Comparison of ENCODE assay signal across 32 cellular contexts in the genomic region with DNA sequence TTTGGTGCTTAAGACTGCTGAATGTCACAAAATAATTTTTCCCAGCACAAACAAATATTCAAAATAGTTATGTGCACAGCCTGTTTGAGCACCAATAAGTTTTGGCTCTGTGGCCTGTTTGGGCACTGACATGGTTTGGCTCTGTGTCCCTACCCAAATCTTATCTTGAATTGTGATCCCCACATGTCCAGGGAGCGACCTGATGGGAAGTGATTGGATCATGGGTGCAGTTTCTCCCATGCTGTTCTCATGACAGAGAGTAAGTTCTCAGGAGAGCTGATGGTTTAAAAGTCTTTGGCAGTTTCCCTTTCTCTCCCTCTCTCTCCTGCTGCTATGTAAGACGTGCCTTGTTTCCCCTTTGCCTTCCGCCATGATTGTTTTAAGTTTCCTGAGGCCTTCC.
"Had no signal": no experiment of that assay in that cellular context is flagged by ENCODE, and none has a peak within 500 bp of the region (broad histone marks: within the 10 kb centered on the region; RNA-seq: fewer than 3 reads in every experiment).

No MANE protein-coding gene starts in this region.

- H3K9me3 ChIP-seq: adrenal gland, body of pancreas, breast epithelium had no signal

- H3K27me3 Mint-ChIP-seq: activated CD8-positive, alpha-beta T cell treated with anti-CD3 and anti-CD28 coated beads for 36 hours had no signal

- DNase-seq: activated B cell treated with CpG ODN at 0.5 μM for 24 hours; activated CD4-positive, alpha-beta memory T cell treated with anti-CD3 and anti-CD28 coated beads for 36 hours; activated CD4-positive, alpha-beta T cell treated with anti-CD3 and anti-CD28 coated beads for 4 hours; activated CD4-positive, alpha-beta T cell treated with anti-CD3 and anti-CD28 coated beads, Interleukin-2, amount 10 ng/mL, durations not matched to agents 24 days and 14 days; activated CD4-positive, alpha-beta T cell treated with anti-CD3 and anti-CD28 coated beads, Interleukin-2, amount 50 U/mL, for 1 hour; activated CD4-positive, alpha-beta T cell treated with anti-CD3 and anti-CD28 coated beads, Interleukin-2, amount 50 U/mL, for 4 hours; activated CD4-positive, CD25-positive, alpha-beta regulatory T cell treated with anti-CD3 and anti-CD28 coated beads, Interleukin-2, amount 50 U/mL, for 72 hours; activated CD8-positive, alpha-beta memory T cell treated with anti-CD3 and anti-CD28 coated beads, Interleukin-2, amount 50 U/mL, for 4 hours; activated CD8-positive, alpha-beta T cell treated with anti-CD3 and anti-CD28 coated beads for 36 hours; activated effector memory CD4-positive, alpha-beta T cell treated with Interleukin-2 at 50 U/mL for 16 hours; activated gamma-delta T cell treated with Interleukin-2 at 50 U/mL for 16 hours; activated naive CD4-positive, alpha-beta T cell; activated naive CD4-positive, alpha-beta T cell treated with anti-CD3 and anti-CD28 coated beads for 36 hours; activated naive CD4-positive, alpha-beta T cell treated with anti-CD3 and anti-CD28 coated beads, Interleukin-2, amount 50 U/mL, for 16 hours; activated naive CD8-positive, alpha-beta T cell treated with anti-CD3 and anti-CD28 coated beads for 36 hours; activated T-cell treated with anti-CD3 and anti-CD28 coated beads, Interleukin-2, amount 50 U/mL, for 24 hours; activated T-cell treated with anti-CD3 and anti-CD28 coated beads, Interleukin-2, amount 50 U/mL, for 48 hours; adrenal gland; amniotic stem cell; aorta; body of pancreas; brain microvascular endothelial cell; central memory CD4-positive, alpha-beta T cell; T-helper 2 cell; T-helper 9 cell had no signal

- H3K4me3 ChIP-seq: adrenal gland, body of pancreas, breast epithelium had no signal

- H3K4me3 Mint-ChIP-seq: activated B cell treated with CpG ODN at 0.5 μM for 24 hours; activated CD4-positive, alpha-beta memory T cell treated with anti-CD3 and anti-CD28 coated beads for 36 hours; activated CD4-positive, alpha-beta T cell treated with anti-CD3 and anti-CD28 coated beads, Interleukin-2, amount 10 ng/mL, durations not matched to agents 24 days and 14 days; activated CD8-positive, alpha-beta T cell treated with anti-CD3 and anti-CD28 coated beads for 36 hours; activated naive CD4-positive, alpha-beta T cell treated with anti-CD3 and anti-CD28 coated beads for 36 hours; activated naive CD8-positive, alpha-beta T cell treated with anti-CD3 and anti-CD28 coated beads for 36 hours; activated T-cell treated with anti-CD3 and anti-CD28 coated beads, Interleukin-2, amount 50 U/mL, for 24 hours; T-helper 2 cell treated with Interferon-gamma antibody and Interleukin-4, amounts not matched to agents 5 μg/mL and 100 μg/mL, for 36 hours had no signal

- H3K27me3 ChIP-seq: adrenal gland, body of pancreas, brain microvascular endothelial cell, breast epithelium had no signal

- FAIRE-seq: astrocyte, TTC549 had no signal

- H3K27ac Mint-ChIP-seq: activated B cell treated with CpG ODN at 0.5 μM for 24 hours; activated CD4-positive, alpha-beta memory T cell treated with anti-CD3 and anti-CD28 coated beads for 36 hours; activated CD4-positive, alpha-beta T cell treated with anti-CD3 and anti-CD28 coated beads, Interleukin-2, amount 10 ng/mL, durations not matched to agents 24 days and 14 days; activated CD8-positive, alpha-beta T cell treated with anti-CD3 and anti-CD28 coated beads for 36 hours; activated naive CD4-positive, alpha-beta T cell treated with anti-CD3 and anti-CD28 coated beads for 36 hours; activated naive CD4-positive, alpha-beta T cell treated with anti-CD3 and anti-CD28 coated beads, Interleukin-2, amount 50 U/mL, for 72 hours; activated naive CD8-positive, alpha-beta T cell treated with anti-CD3 and anti-CD28 coated beads for 36 hours; activated T-cell treated with anti-CD3 and anti-CD28 coated beads, Interleukin-2, amount 50 U/mL, for 24 hours; activated T-helper 2 cell treated with anti-CD3 and anti-CD28 coated beads, Interferon-gamma antibody, Interleukin-2, Interleukin-4, amounts not matched to agents 10 μg/mL and 5 μg/mL and 100 μg/mL, durations not matched to agents 14 hours and 24 hours and 36 hours; T-helper 2 cell treated with Interferon-gamma antibody and Interleukin-4, amounts not matched to agents 5 μg/mL and 100 μg/mL, for 36 hours had no signal

- H3K4me1 Mint-ChIP-seq: activated B cell treated with CpG ODN at 0.5 μM for 24 hours; activated CD4-positive, alpha-beta T cell treated with anti-CD3 and anti-CD28 coated beads, Interleukin-2, amount 10 ng/mL, durations not matched to agents 24 days and 14 days; activated naive CD8-positive, alpha-beta T cell treated with anti-CD3 and anti-CD28 coated beads for 36 hours had no signal

- H3K4me1 ChIP-seq: adrenal gland, body of pancreas, breast epithelium had no signal

- H3K27ac ChIP-seq: adrenal gland, body of pancreas, brain microvascular endothelial cell, breast epithelium, VCaP had no signal

- H3K36me3 ChIP-seq: adrenal gland, brain microvascular endothelial cell, breast epithelium had no signal

- ATAC-seq: activated CD8-positive, alpha-beta T cell treated with anti-CD3 and anti-CD28 coated beads for 36 hours; activated naive CD4-positive, alpha-beta T cell treated with anti-CD3 and anti-CD28 coated beads, Interleukin-2, amount 50 U/mL, for 72 hours; body of pancreas had no signal

- H3K36me3 Mint-ChIP-seq: activated CD4-positive, alpha-beta memory T cell treated with anti-CD3 and anti-CD28 coated beads for 36 hours; activated naive CD4-positive, alpha-beta T cell treated with anti-CD3 and anti-CD28 coated beads, Interleukin-2, amount 50 U/mL, for 72 hours; activated naive CD8-positive, alpha-beta T cell treated with anti-CD3 and anti-CD28 coated beads for 36 hours had no signal
